In genomic region chr17:21140911-21141310, GRCh38 we compare ENCODE assay signal across 14 cellular contexts. TPM values are rescaled to one million over a fixed set of nuclear protein-coding genes. Genes with fewer than 3 reads are reported as not detected.
DNase-seq lines count a peak whose midpoint lies in the region; ATAC-seq, FAIRE-seq and TF ChIP-seq lines count a peak whose summit lies in the region.
"Had no signal": no experiment of that assay in that cellular context is flagged by ENCODE, and none has a peak within 500 bp of the region (broad histone marks: within the 10 kb centered on the region; RNA-seq: fewer than 3 reads in every experiment).

No MANE protein-coding gene starts in this region.

- H3K9me3 ChIP-seq in GM12878 (replicated peaks; ENCODE audit: control insufficient read depth, insufficient read depth, low read length) (no peaks in the 10 kb centered on the region; the same call in 2 of the 3 replicates), transverse colon (peaks cover 5 to 6% of the 10 kb centered on the region in 2 donors)
- H3K9me3 ChIP-seq: suprapubic skin had no signal

- peaks cover 11% of the 10 kb centered on the region for H3K36me3 Mint-ChIP-seq in activated CD8-positive, alpha-beta T cell treated with anti-CD3 and anti-CD28 coated beads, Interleukin-2, amount 10 ng/mL, durations not matched to agents 7 days and 5 days (ENCODE audit: low read depth)

- peaks cover 9% of the 10 kb centered on the region for H3K79me2 ChIP-seq in GM12878 (ENCODE audit: control insufficient read depth, insufficient read depth, low read length)

- no peak overlapping the region for H3K27ac Mint-ChIP-seq in activated CD8-positive, alpha-beta T cell treated with anti-CD3 and anti-CD28 coated beads, Interleukin-2, amount 10 ng/mL, durations not matched to agents 7 days and 5 days

- POLR2A ChIA-PET in GM12878 (lab: Charles Lee) = interaction anchor here (0.6 to 1.0 kb wide), 2 partner anchors 73 to 98 kb away, joined by 3 read pairs; no protein-coding TSS in a partner anchor
- POLR2A ChIA-PET in activated CD8-positive, alpha-beta T cell treated with anti-CD3 and anti-CD28 coated beads, Interleukin-2, amount 10 ng/mL, durations not matched to agents 7 days and 5 days (lab: Charles Lee) = interaction anchor here (0.6 kb wide), 1 partner anchor 32 kb away, joined by 3 read pairs; no protein-coding TSS in a partner anchor

- H3K4me3 ChIP-seq in GM12864 (ENCODE audit: low read depth, low read length) (peak overlapping the region; percentile 37), GM12878 (0 out of 2 replicates have a peak overlapping the region, but pooled peaks have one; percentile 5), transverse colon (no peak overlapping the region)
- H3K4me3 ChIP-seq: suprapubic skin had no signal

- peak overlapping the region; percentile 44 for H3K9ac ChIP-seq in GM12878 (ENCODE audit: control insufficient read depth, insufficient read depth, low read length)

- DNase-seq in GM12864 (ENCODE audit: low read depth) = no peak
- no peak for DNase-seq in GM12878 (ENCODE audit: low read depth, low spot score)
- DNase-seq in activated CD8-positive, alpha-beta T cell treated with anti-CD3 and anti-CD28 coated beads, Interleukin-2, amount 10 ng/mL, durations not matched to agents 7 days and 5 days = no peak
- no peak for DNase-seq in transverse colon
- no peak for DNase-seq in RKO (ENCODE audit: low spot score)
- no peak for DNase-seq in NCI-H748 treated with DMSO at 0.1 percent for 48 hours (lab: John Stamatoyannopoulos, UW)
- DNase-seq: activated CD4-positive, alpha-beta T cell treated with anti-CD3 and anti-CD28 coated beads, Interleukin-2, amount 50 U/mL, for 1 hour; amygdala; NCI-H187; posterior cingulate gyrus had no signal

- no peak for TF ChIP-seq EP300 in GM12878 (IDR thresholded peaks at IDR 0.05; ENCODE audit: borderline replicate concordance in 1 of 2, control insufficient read depth in 1 of 2, low read depth in 2 of 2, low read length in 2 of 2)
- TF ChIP-seq EP300 in transverse colon (IDR thresholded peaks at IDR 0.05; ENCODE audit: low read depth) = no peak

- no peak for TF ChIP-seq RAD21 in GM12878 (IDR thresholded peaks at IDR 0.05; ENCODE audit: insufficient read depth, low read depth, low read length)

- FAIRE-seq in GM12878 (lab: Jason Lieb, UNC) = no peak
- FAIRE-seq: colon had no signal

- H2AFZ ChIP-seq in GM12878 (ENCODE audit: control insufficient read depth, low read depth, low read length) = peak overlapping the region; percentile 50

- no peak for TF ChIP-seq CTCF in GM12864 (IDR thresholded peaks at IDR 0.05; ENCODE audit: low read depth, low read length, missing control alignments)
- no peak for TF ChIP-seq CTCF in GM12878 (IDR thresholded peaks at IDR 0.05 in 2 of 3, conservative IDR thresholded peaks at IDR 0.05 in 1 of 3; ENCODE audit: control insufficient read depth in 2 of 3, extremely low read depth in 1 of 3, insufficient read depth in 1 of 3, low read depth in 3 of 3, low read length in 3 of 3)
- TF ChIP-seq CTCF in transverse colon (IDR thresholded peaks at IDR 0.05) = no peak

- peak overlapping the region; percentile 72 for H3K27ac ChIP-seq in GM12878 (ENCODE audit: control insufficient read depth, insufficient read depth)
- H3K27ac ChIP-seq in transverse colon = no peak overlapping the region
- H3K27ac ChIP-seq: suprapubic skin had no signal

- peaks cover 4% of the 10 kb centered on the region for H3K9me3 Mint-ChIP-seq in activated CD8-positive, alpha-beta T cell treated with anti-CD3 and anti-CD28 coated beads, Interleukin-2, amount 10 ng/mL, durations not matched to agents 7 days and 5 days (ENCODE audit: insufficient read depth)

- TSS peak; percentile 64 for BruUV-seq in GM12878 (replicated peaks; lab: Mats Ljungman, UMichigan)

- in situ Hi-C loops in GM12878 (cut with MboI) = no loop called here
- in situ Hi-C loops in transverse colon (cut with MboI; ENCODE audit: low pct_ligation_motif_present in 1 of 4, low pct_unique_long_range_greater_than_20kb in 1 of 4, low sequenced_read_pairs in 3 of 4) = no loop called here

- H3K27me3 ChIP-seq in GM12878 (replicated peaks in 1 of 2; ENCODE audit: control insufficient read depth in 2 of 2, insufficient read depth in 2 of 2, low read length in 1 of 2) (no peaks in the 10 kb centered on the region), transverse colon (no peaks in the 10 kb centered on the region)
- H3K27me3 ChIP-seq: suprapubic skin had no signal

- H3K4me2 ChIP-seq in GM12878 (ENCODE audit: control insufficient read depth, insufficient read depth) = peak overlapping the region; percentile 83

- SMC1A ChIA-PET in GM12878 (lab: Charles Lee; ENCODE audit: uncharacterized antibody, unreplicated experiment) = interaction anchor here (1.2 kb wide), 1 partner anchor 21 kb away, joined by 3 read pairs; no protein-coding TSS in a partner anchor

- peak; percentile 67 for ATAC-seq in GM19395 (IDR thresholded peaks at IDR 0.05; ENCODE audit: unreplicated experiment)
- peak; percentile 73 for ATAC-seq in HG03342 (IDR thresholded peaks at IDR 0.05; ENCODE audit: unreplicated experiment)
- peak; percentile 91 for ATAC-seq in GM12878
- no peak for ATAC-seq in activated CD8-positive, alpha-beta T cell treated with anti-CD3 and anti-CD28 coated beads, Interleukin-2, amount 10 ng/mL, durations not matched to agents 7 days and 5 days

- H4K20me1 ChIP-seq in GM12878 (ENCODE audit: control insufficient read depth, insufficient read depth) = no peaks in the 10 kb centered on the region

- RAD21 ChIA-PET in GM12878 (lab: Charles Lee; ENCODE audit: unreplicated experiment) = interaction anchor here (0.6 to 1.2 kb wide), 3 partner anchors 8 to 73 kb away, joined by 3 read pairs; partner anchors contain the start of gene TMEM11

- TF ChIP-seq POLR2A in GM12878 (IDR thresholded peaks at IDR 0.05; ENCODE audit: low read depth, low read length) = no peak
- no peak for TF ChIP-seq POLR2A in transverse colon (IDR thresholded peaks at IDR 0.05)

- no peak overlapping the region for H3K4me3 Mint-ChIP-seq in activated CD8-positive, alpha-beta T cell treated with anti-CD3 and anti-CD28 coated beads, Interleukin-2, amount 10 ng/mL, durations not matched to agents 7 days and 5 days

- 12% methylated on average over 6 of the region's 6 CpGs for WGBS in GM12878 (ENCODE audit: insufficient coverage, insufficient replicate concordance, low lambda C conversion rate, missing lambda C conversion rate)
- 84% methylated on average over 6 of the region's 6 CpGs; no CpG with 5 or more reads in 1 of the 2 donors for WGBS in transverse colon (ENCODE audit: low coverage in 1 of 2), 2 donors

- intact Hi-C loops in GM12878 (cut with micrococcal nuclease; ENCODE audit: unreplicated experiment) = no loop called here
- intact Hi-C loops in transverse colon (cut with DNase I; ENCODE audit: low total_unique reads) = no loop called here

- H3K36me3 ChIP-seq in GM12878 (ENCODE audit: control insufficient read depth in 2 of 2, insufficient read depth in 2 of 2, low read length in 1 of 2) = no peaks in the 10 kb centered on the region
- no peaks in the 10 kb centered on the region for H3K36me3 ChIP-seq in transverse colon

- H3K27me3 Mint-ChIP-seq in activated CD8-positive, alpha-beta T cell treated with anti-CD3 and anti-CD28 coated beads, Interleukin-2, amount 10 ng/mL, durations not matched to agents 7 days and 5 days (ENCODE audit: low read depth) = no peaks in the 10 kb centered on the region

- H3K4me1 Mint-ChIP-seq in activated CD8-positive, alpha-beta T cell treated with anti-CD3 and anti-CD28 coated beads, Interleukin-2, amount 10 ng/mL, durations not matched to agents 7 days and 5 days (ENCODE audit: low read depth) = no peaks in the 10 kb centered on the region

- CTCF ChIA-PET in GM12878 (lab: Yijun Ruan, JAX) = interaction anchor here (1.3 to 3.3 kb wide), 2 partner anchors 12 to 147 kb away, joined by 4 to 22 read pairs; no protein-coding TSS in a partner anchor
- CTCF ChIA-PET in activated CD8-positive, alpha-beta T cell treated with anti-CD3 and anti-CD28 coated beads, Interleukin-2, amount 10 ng/mL, durations not matched to agents 7 days and 5 days (lab: Charles Lee) = no interaction called here

- H3K4me1 ChIP-seq in GM12878 (ENCODE audit: control insufficient read depth, insufficient read depth, low read length) = peaks cover 35% of the 10 kb centered on the region
- H3K4me1 ChIP-seq in transverse colon = no peaks in the 10 kb centered on the region
- H3K4me1 ChIP-seq: suprapubic skin had no signal

TF ChIP-seq in GM12878, 131 proteins besides CTCF, POLR2A, EP300 and RAD21 (continues in another document):
- TF ChIP-seq E2F4 (IDR thresholded peaks at IDR 0.05; ENCODE audit: low read depth, low read length) (no peak), MEF2B (IDR thresholded peaks at IDR 0.05; ENCODE audit: partially characterized antibody, poor library complexity, severe bottlenecking) (peak; percentile 53)

RNA-seq across cellular contexts. Expression of gene DHRS7B, which starts 14.1 kb away (rescaled TPM):
- total RNA-seq in GM12878 (2013; cell fraction: nucleolus; rRNA removed) = 40.7 and 40.8 TPM in 2 replicates
- 19.6 and 22.2 TPM in 2 replicates for total RNA-seq in GM12878 (2014; rRNA removed)
- 16.8 and 18.9 TPM in 2 replicates for total RNA-seq in GM12878 (2014; rRNA removed; fragmentation: Illumina TruSeq; extraction: Trizol)
- 15.9 and 17.1 TPM in 2 replicates for total RNA-seq in GM12878 (2021)
- 3.5 TPM for polyA plus RNA-seq in GM12878 (2011; ENCODE audit: low read depth)
- 16.0 and 23.7 TPM in 2 replicates for polyA plus RNA-seq in GM12878 (2011; rRNA removed)
- polyA plus RNA-seq in GM12878 (2011; cell fraction: cytosol; rRNA removed) = 39.0 and 39.3 TPM in 2 replicates
- 24.1 and 24.3 TPM in 2 replicates for polyA plus RNA-seq in GM12878 (2011; cell fraction: nucleus; rRNA removed)
- 10.1 and 10.7 TPM in 2 replicates for polyA plus RNA-seq in GM12878 (2012)
- 11.1 and 13.4 TPM in 2 replicates for polyA plus RNA-seq in GM12878 (2014; fragmentation: Illumina TruSeq; extraction: Trizol)
- 10 to 100 TPM; 24.3 to 32.7 TPM for polyA plus RNA-seq in GM12878 (2014; fragmentation: Nextera tagmentation; extraction: Ambion mirVana)
- 21.0 and 22.1 TPM in 2 replicates for polyA plus RNA-seq in GM12878 (2014; rRNA removed)
- 10 to 100 TPM; 34.5 to 35.6 TPM for polyA plus RNA-seq in GM12878 (2016; fragmentation: Nextera tagmentation; extraction: Ambion mirVana)
- 46.4 and 56.1 TPM in 2 replicates for polyA minus RNA-seq in GM12878 (2011; rRNA and poly(A)+ RNA removed)
- 10.9 and 13.9 TPM in 2 replicates for polyA minus RNA-seq in GM12878 (2011; cell fraction: cytosol; rRNA and poly(A)+ RNA removed)
- polyA minus RNA-seq in GM12878 (2011; cell fraction: nucleus; rRNA and poly(A)+ RNA removed) = 15.1 and 23.2 TPM in 2 replicates
- total RNA-seq in activated CD8-positive, alpha-beta T cell treated with anti-CD3 and anti-CD28 coated beads, Interleukin-2, amount 10 ng/mL, durations not matched to agents 7 days and 5 days = 10 to 100 TPM; 15.1 to 15.2 TPM
- total RNA-seq in transverse colon = 10 to 100 TPM; 14.6 to 80.6 (median 47.7) TPM

Comparison
In these comparisons a context has a peak if more than half of its experiments do, and no peak if none do; other contexts are left out.
1. H3K4me3 ChIP-seq: peak in GM12864 (single experiment) and GM12878 (single experiment); none in transverse colon (0 of 4).